11 cellular contexts compared by ENCODE assay signal in the genomic region with DNA sequence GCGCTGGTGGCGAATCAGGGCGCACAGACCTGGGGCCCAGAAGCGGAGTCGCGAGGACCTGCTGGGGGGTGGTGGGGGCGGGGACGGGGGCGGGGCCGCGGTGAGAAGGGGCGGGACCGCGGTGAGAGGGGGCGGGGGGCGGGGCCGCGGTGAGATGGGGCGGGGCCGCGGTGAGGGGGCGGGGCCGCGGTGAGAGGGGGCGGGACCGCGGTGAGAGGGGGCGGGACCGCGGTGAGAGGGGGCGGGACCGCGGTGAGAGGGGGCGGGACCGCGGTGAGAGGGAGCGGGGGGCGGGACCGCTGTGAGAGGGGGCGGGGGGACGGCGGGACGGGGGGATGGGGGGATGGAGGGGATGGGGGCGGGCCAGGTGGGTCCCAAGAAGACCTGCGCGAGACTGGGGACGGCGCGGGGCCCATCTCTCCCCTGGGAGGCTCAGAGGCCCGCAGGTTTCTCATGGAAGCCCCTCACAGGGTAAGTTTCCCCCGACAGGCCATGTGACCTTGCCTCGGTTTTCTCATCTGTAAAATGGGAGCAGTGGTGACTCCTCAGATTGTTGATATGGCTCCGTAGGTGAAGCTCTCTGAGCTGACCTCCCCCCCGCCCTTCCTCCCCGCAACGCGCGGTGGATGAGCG. TPM values are rescaled to one million over a fixed set of nuclear protein-coding genes. Genes with fewer than 3 reads are reported as not detected.
A peak's percentile ranks its signal among the peaks of the same experiment; 100 is the strongest.
DNase-seq lines count a peak whose midpoint lies in the region; ATAC-seq, FAIRE-seq and TF ChIP-seq lines count a peak whose summit lies in the region.
"Had no signal": no experiment of that assay in that cellular context is flagged by ENCODE, and none has a peak within 500 bp of the region (broad histone marks: within the 10 kb centered on the region; RNA-seq: fewer than 3 reads in every experiment).

No MANE protein-coding gene starts in this region.

- DNase-seq in AG08395 (ENCODE audit: low spot score) = peak; percentile 53
- no peak for DNase-seq in MG63
- DNase-seq in natural killer cell = no peak
- no peak for DNase-seq in kidney
- no peak for DNase-seq in cerebellar cortex (ENCODE audit: low spot score)
- DNase-seq in NOMO-1 treated with DMSO at 0.1 percent for 48 hours (lab: John Stamatoyannopoulos, UW; ENCODE audit: unreplicated experiment) = no peak
- DNase-seq: DMS79, kidney glomerular epithelial cell, NCI-H2029 treated with DMSO at 0.1 percent for 48 hours had no signal

- H3K27me3 ChIP-seq in MG63 (no peaks in the 10 kb centered on the region), esophagus (ENCODE audit: control insufficient read depth in 1 of 2, insufficient read depth in 2 of 2, low read length in 2 of 2) (no peaks in the 10 kb centered on the region)

- no peaks in the 10 kb centered on the region for H3K9me3 ChIP-seq in MG63
- H3K9me3 ChIP-seq in esophagus (ENCODE audit: control insufficient read depth in 2 of 2, insufficient read depth in 1 of 2, low read depth in 1 of 2, low read length in 1 of 2) = no peaks in the 10 kb centered on the region
- H3K9me3 ChIP-seq in kidney (ENCODE audit: control insufficient read depth in 1 of 2, low read length in 2 of 2) = no peaks in the 10 kb centered on the region

- peaks cover 20% of the 10 kb centered on the region for H3K36me3 ChIP-seq in MG63
- H3K36me3 ChIP-seq in esophagus (ENCODE audit: control insufficient read depth in 2 of 2, insufficient read depth in 2 of 2, low read length in 1 of 2) = peaks cover 0 to 8% of the 10 kb centered on the region in 2 donors
- peaks cover 3 to 5% of the 10 kb centered on the region in 2 donors for H3K36me3 ChIP-seq in kidney (ENCODE audit: control insufficient read depth in 1 of 2, insufficient read depth in 2 of 2, low read length in 2 of 2)

- peaks cover 2 to 30% of the 10 kb centered on the region in 2 donors for H3K4me1 ChIP-seq in esophagus (ENCODE audit: control insufficient read depth in 2 of 2, insufficient read depth in 2 of 2, low read length in 1 of 2)
- peaks cover 0 to 13% of the 10 kb centered on the region in 2 donors for H3K4me1 ChIP-seq in kidney (ENCODE audit: control insufficient read depth in 1 of 2, insufficient read depth in 1 of 2, low read depth in 1 of 2, low read length in 2 of 2)

- intact Hi-C loops in natural killer cell (cut with micrococcal nuclease) = no loop called here
- intact Hi-C loops in kidney (cut with DNase I) = no loop called here

- TF ChIP-seq CTCF in natural killer cell (IDR thresholded peaks at IDR 0.05) (no peak), kidney (IDR thresholded peaks at IDR 0.05; ENCODE audit: borderline replicate concordance, extremely low read depth, insufficient read depth) (no peak)

- no peaks in the 10 kb centered on the region for H3K9me3 Mint-ChIP-seq in natural killer cell

- H3K36me3 Mint-ChIP-seq in natural killer cell = no peaks in the 10 kb centered on the region

- H3K9ac ChIP-seq in kidney (ENCODE audit: low read length in 2 of 2) = no peak overlapping the region

- 22 to 43% methylated on average over 14 to 47 of the region's 59 CpGs for WGBS in esophagus, 2 donors

- peak overlapping the region; percentile 36 to 82 for H3K27ac Mint-ChIP-seq in natural killer cell

- H3K4me1 Mint-ChIP-seq in natural killer cell = peaks cover 0 to 9% of the 10 kb centered on the region in 2 donors

- ATAC-seq in natural killer cell = peak in 2 of 3 donors; percentile 53
- ATAC-seq in HG02840 (IDR thresholded peaks at IDR 0.05; ENCODE audit: low FRiP score, unreplicated experiment) = no peak

- H3K27ac ChIP-seq in esophagus (ENCODE audit: low read depth in 2 of 2, low read length in 1 of 2) (peak overlapping the region in 1 of 2 donors; percentile 6), kidney (ENCODE audit: low read depth in 2 of 2, low read length in 2 of 2) (peak overlapping the region in 1 of 2 donors; percentile 80)

- peaks cover 0 to 4% of the 10 kb centered on the region in 2 donors for H3K27me3 Mint-ChIP-seq in natural killer cell (ENCODE audit: low read depth in 2 of 2)

- H3K4me3 Mint-ChIP-seq in natural killer cell = peak overlapping the region; percentile 67

- H3K4me3 ChIP-seq in MG63 (peak overlapping the region; percentile 53), esophagus (ENCODE audit: low read depth in 1 of 2, low read length in 2 of 2) (peak overlapping the region; percentile 28 to 45), kidney (ENCODE audit: low read length in 2 of 2) (peak overlapping the region in 1 of 2 donors; percentile 25)

- no peak for FAIRE-seq in kidney (lab: Jason Lieb, UNC)

RNA-seq across cellular contexts. Expression of gene DBNDD1, which starts 28.6 kb away (rescaled TPM):
- 28.0 and 37.3 TPM in 2 replicates for total RNA-seq in MG63 (2014; rRNA removed; shearing (Covaris generic); ENCODE audit: low replicate concordance)
- polyA plus RNA-seq in esophagus = 10 to 100 TPM; 17.9 TPM
- under 1 TPM in 1 of 3 donors, not detected in 2; 0.20 TPM for total RNA-seq in natural killer cell
- total RNA-seq in kidney = 16.3 TPM
- polyA plus RNA-seq in kidney (ENCODE audit: insufficient read depth, low read depth, low replicate concordance) = 15.1 TPM

RNA-seq across cellular contexts. Expression of gene PRDM7, which starts 29.3 kb away (rescaled TPM):
- not detected in 2 replicates for total RNA-seq in MG63 (2014; rRNA removed; shearing (Covaris generic); ENCODE audit: low replicate concordance)
- polyA plus RNA-seq in esophagus (not detected), kidney (ENCODE audit: insufficient read depth, low read depth, low replicate concordance) (not detected)
- total RNA-seq in natural killer cell (not detected), kidney (not detected)

Comparison
In these comparisons a context has a peak if more than half of its experiments do, and no peak if none do; other contexts are left out.
1. RNA of gene DBNDD1, which starts 28.6 kb away (total RNA-seq): 28.0 to 37.3 TPM in MG63 and 16.3 TPM in kidney (single experiment); 0.20 TPM in natural killer cell; every median in the first group is over 10 times any median in the second.